Comparison of ENCODE assay signal across 24 cellular contexts in genomic region chr4:26806331-26806730, GRCh38. TPM values are rescaled to one million over a fixed set of nuclear protein-coding genes. Genes with fewer than 3 reads are reported as not detected.
A peak's percentile ranks its signal among the peaks of the same experiment; 100 is the strongest.
DNase-seq lines count a peak whose midpoint lies in the region; ATAC-seq and TF ChIP-seq lines count a peak whose summit lies in the region.
"Had no signal": no experiment of that assay in that cellular context is flagged by ENCODE, and none has a peak within 500 bp of the region (broad histone marks: within the 10 kb centered on the region; RNA-seq: fewer than 3 reads in every experiment).

No MANE protein-coding gene starts in this region.

- peak; percentile 13 for DNase-seq in activated CD8-positive, alpha-beta T cell treated with anti-CD3 and anti-CD28 coated beads for 36 hours
- DNase-seq in activated CD8-positive, alpha-beta T cell treated with anti-CD3 and anti-CD28 coated beads, Interleukin-2, amount 10 ng/mL, durations not matched to agents 7 days and 5 days = no peak
- peak; percentile 48 for DNase-seq in NCI-H226
- DNase-seq in fibroblast of mammary gland (ENCODE audit: low read depth) = peak; percentile 51
- no peak for DNase-seq in stimulated activated naive B cell treated with anti-CD40 and anti-IgM and Interleukin-4, amounts not matched to agents 10 μg/mL and 1 μg/mL and 100 μg/mL, for 72 hours
- DNase-seq in left ventricle myocardium superior = no peak
- DNase-seq in DMS153 treated with DMSO at 0.1 percent for 48 hours (lab: John Stamatoyannopoulos, UW; ENCODE audit: unreplicated experiment) = no peak
- DNase-seq: ACHN; activated CD4-positive, alpha-beta memory T cell treated with anti-CD3 and anti-CD28 coated beads, Interleukin-2, amount 10 ng/mL, durations not matched to agents 7 days and 5 days; activated naive CD8-positive, alpha-beta T cell treated with anti-CD3 and anti-CD28 coated beads, Interleukin-2, amount 10 ng/mL, durations not matched to agents 7 days and 5 days; activated T-cell treated with anti-CD3 and anti-CD28 coated beads, Interleukin-2, amount 50 U/mL, for 4 hours; CD4-positive, CD25-positive, alpha-beta regulatory T cell; dermis blood vessel endothelial cell; DMS79; left cardiac atrium; MV-4-11; NCI-H1930; SHP77 treated with DMSO at 0.1 percent for 48 hours; stimulated activated CD8-positive, alpha-beta memory T cell treated with anti-CD3 and anti-CD28 coated beads, Interleukin-4, amount 100 ng/mL, for 48 hours; T-helper 1 cell; testis had no signal

- H3K4me3 ChIP-seq in fibroblast of mammary gland (ENCODE audit: control insufficient read depth, low read depth, low read length) = no peak overlapping the region
- H3K4me3 ChIP-seq: gastroesophageal sphincter, testis had no signal

- H3K9me3 Mint-ChIP-seq in activated CD8-positive, alpha-beta T cell treated with anti-CD3 and anti-CD28 coated beads for 36 hours = peaks cover 3% of the 10 kb centered on the region
- H3K9me3 Mint-ChIP-seq in activated CD8-positive, alpha-beta T cell treated with anti-CD3 and anti-CD28 coated beads, Interleukin-2, amount 10 ng/mL, durations not matched to agents 7 days and 5 days (ENCODE audit: insufficient read depth) = no peaks in the 10 kb centered on the region
- H3K9me3 Mint-ChIP-seq in stimulated activated naive B cell treated with anti-CD40 and anti-IgM and Interleukin-4, amounts not matched to agents 10 μg/mL and 1 μg/mL and 100 μg/mL, for 72 hours = peaks cover 4 to 5% of the 10 kb centered on the region in 2 donors

- H3K4me1 Mint-ChIP-seq in activated CD8-positive, alpha-beta T cell treated with anti-CD3 and anti-CD28 coated beads for 36 hours (ENCODE audit: low read depth) = peaks cover 4% of the 10 kb centered on the region
- no peaks in the 10 kb centered on the region for H3K4me1 Mint-ChIP-seq in activated CD8-positive, alpha-beta T cell treated with anti-CD3 and anti-CD28 coated beads, Interleukin-2, amount 10 ng/mL, durations not matched to agents 7 days and 5 days (ENCODE audit: low read depth)
- peaks cover 39 to 46% of the 10 kb centered on the region in 2 donors for H3K4me1 Mint-ChIP-seq in stimulated activated naive B cell treated with anti-CD40 and anti-IgM and Interleukin-4, amounts not matched to agents 10 μg/mL and 1 μg/mL and 100 μg/mL, for 72 hours

- peak; percentile 55 for ATAC-seq in activated CD8-positive, alpha-beta T cell treated with anti-CD3 and anti-CD28 coated beads for 36 hours
- no peak for ATAC-seq in activated CD8-positive, alpha-beta T cell treated with anti-CD3 and anti-CD28 coated beads, Interleukin-2, amount 10 ng/mL, durations not matched to agents 7 days and 5 days
- peak; percentile 51 to 56 for ATAC-seq in stimulated activated naive B cell treated with anti-CD40 and anti-IgM and Interleukin-4, amounts not matched to agents 10 μg/mL and 1 μg/mL and 100 μg/mL, for 72 hours (replicated peaks)
- ATAC-seq in left ventricle myocardium superior (no peak), HG02973 (IDR thresholded peaks at IDR 0.05; ENCODE audit: unreplicated experiment) (no peak)
- ATAC-seq: gastroesophageal sphincter had no signal

- H3K27me3 Mint-ChIP-seq in activated CD8-positive, alpha-beta T cell treated with anti-CD3 and anti-CD28 coated beads for 36 hours = no peaks in the 10 kb centered on the region
- H3K27me3 Mint-ChIP-seq in activated CD8-positive, alpha-beta T cell treated with anti-CD3 and anti-CD28 coated beads, Interleukin-2, amount 10 ng/mL, durations not matched to agents 7 days and 5 days (ENCODE audit: low read depth) = no peaks in the 10 kb centered on the region
- H3K27me3 Mint-ChIP-seq in stimulated activated naive B cell treated with anti-CD40 and anti-IgM and Interleukin-4, amounts not matched to agents 10 μg/mL and 1 μg/mL and 100 μg/mL, for 72 hours = peaks cover 35 to 38% of the 10 kb centered on the region in 2 donors
- H3K27me3 Mint-ChIP-seq: activated CD4-positive, alpha-beta memory T cell treated with anti-CD3 and anti-CD28 coated beads, Interleukin-2, amount 10 ng/mL, durations not matched to agents 7 days and 5 days; activated naive CD8-positive, alpha-beta T cell treated with anti-CD3 and anti-CD28 coated beads, Interleukin-2, amount 10 ng/mL, durations not matched to agents 7 days and 5 days had no signal

- TF ChIP-seq CTCF in activated CD8-positive, alpha-beta T cell treated with anti-CD3 and anti-CD28 coated beads for 36 hours (IDR thresholded peaks at IDR 0.05) = no peak
- TF ChIP-seq CTCF in fibroblast of mammary gland (conservative IDR thresholded peaks at IDR 0.05; ENCODE audit: control insufficient read depth, insufficient read depth, low read depth, low read length) = no peak

- intact Hi-C loops in activated CD8-positive, alpha-beta T cell treated with anti-CD3 and anti-CD28 coated beads for 36 hours (cut with micrococcal nuclease) = no loop called here
- intact Hi-C loops in left ventricle myocardium superior (cut with micrococcal nuclease) = no loop called here

- POLR2A ChIA-PET in activated CD8-positive, alpha-beta T cell treated with anti-CD3 and anti-CD28 coated beads for 36 hours (lab: Charles Lee) = no interaction called here
- POLR2A ChIA-PET in activated CD8-positive, alpha-beta T cell treated with anti-CD3 and anti-CD28 coated beads, Interleukin-2, amount 10 ng/mL, durations not matched to agents 7 days and 5 days (lab: Charles Lee) = no interaction called here

- CTCF ChIA-PET in activated CD8-positive, alpha-beta T cell treated with anti-CD3 and anti-CD28 coated beads for 36 hours (lab: Charles Lee) = no interaction called here
- CTCF ChIA-PET in activated CD8-positive, alpha-beta T cell treated with anti-CD3 and anti-CD28 coated beads, Interleukin-2, amount 10 ng/mL, durations not matched to agents 7 days and 5 days (lab: Charles Lee) = no interaction called here

- H3K4me3 Mint-ChIP-seq in activated CD8-positive, alpha-beta T cell treated with anti-CD3 and anti-CD28 coated beads for 36 hours = no peak overlapping the region
- H3K4me3 Mint-ChIP-seq in activated CD8-positive, alpha-beta T cell treated with anti-CD3 and anti-CD28 coated beads, Interleukin-2, amount 10 ng/mL, durations not matched to agents 7 days and 5 days = no peak overlapping the region
- no peak overlapping the region for H3K4me3 Mint-ChIP-seq in stimulated activated naive B cell treated with anti-CD40 and anti-IgM and Interleukin-4, amounts not matched to agents 10 μg/mL and 1 μg/mL and 100 μg/mL, for 72 hours
- H3K4me3 Mint-ChIP-seq: activated CD4-positive, alpha-beta memory T cell treated with anti-CD3 and anti-CD28 coated beads, Interleukin-2, amount 10 ng/mL, durations not matched to agents 7 days and 5 days; activated naive CD8-positive, alpha-beta T cell treated with anti-CD3 and anti-CD28 coated beads, Interleukin-2, amount 10 ng/mL, durations not matched to agents 7 days and 5 days; activated T-cell treated with anti-CD3 and anti-CD28 coated beads, Interleukin-2, amount 50 U/mL, for 4 hours; CD4-positive, CD25-positive, alpha-beta regulatory T cell; neural crest cell had no signal

- no peak overlapping the region for H3K27ac Mint-ChIP-seq in activated CD8-positive, alpha-beta T cell treated with anti-CD3 and anti-CD28 coated beads for 36 hours
- H3K27ac Mint-ChIP-seq in activated CD8-positive, alpha-beta T cell treated with anti-CD3 and anti-CD28 coated beads, Interleukin-2, amount 10 ng/mL, durations not matched to agents 7 days and 5 days = no peak overlapping the region
- H3K27ac Mint-ChIP-seq in stimulated activated naive B cell treated with anti-CD40 and anti-IgM and Interleukin-4, amounts not matched to agents 10 μg/mL and 1 μg/mL and 100 μg/mL, for 72 hours = peak overlapping the region; percentile 42
- H3K27ac Mint-ChIP-seq: activated CD4-positive, alpha-beta memory T cell treated with anti-CD3 and anti-CD28 coated beads, Interleukin-2, amount 10 ng/mL, durations not matched to agents 7 days and 5 days; activated naive CD8-positive, alpha-beta T cell treated with anti-CD3 and anti-CD28 coated beads, Interleukin-2, amount 10 ng/mL, durations not matched to agents 7 days and 5 days had no signal

- H3K36me3 Mint-ChIP-seq in activated CD8-positive, alpha-beta T cell treated with anti-CD3 and anti-CD28 coated beads for 36 hours (ENCODE audit: low read depth) = no peaks in the 10 kb centered on the region
- H3K36me3 Mint-ChIP-seq in activated CD8-positive, alpha-beta T cell treated with anti-CD3 and anti-CD28 coated beads, Interleukin-2, amount 10 ng/mL, durations not matched to agents 7 days and 5 days (ENCODE audit: low read depth) = no peaks in the 10 kb centered on the region
- peaks cover 4 to 12% of the 10 kb centered on the region in 2 donors for H3K36me3 Mint-ChIP-seq in stimulated activated naive B cell treated with anti-CD40 and anti-IgM and Interleukin-4, amounts not matched to agents 10 μg/mL and 1 μg/mL and 100 μg/mL, for 72 hours

RNA-seq across cellular contexts. Expression of gene STIM2, which starts 54.3 kb away (rescaled TPM):
- 10 to 100 TPM; 44.4 to 46.6 TPM for total RNA-seq in activated CD8-positive, alpha-beta T cell treated with anti-CD3 and anti-CD28 coated beads for 36 hours
- 10 to 100 TPM; 52.3 to 53.3 TPM for total RNA-seq in activated CD8-positive, alpha-beta T cell treated with anti-CD3 and anti-CD28 coated beads, Interleukin-2, amount 10 ng/mL, durations not matched to agents 7 days and 5 days
- total RNA-seq in left ventricle myocardium superior = 12.5 TPM

Comparison
In these comparisons a context has a peak if more than half of its experiments do, and no peak if none do; other contexts are left out.
1. ATAC-seq: peak in activated CD8-positive, alpha-beta T cell treated with anti-CD3 and anti-CD28 coated beads for 36 hours (single experiment) and stimulated activated naive B cell treated with anti-CD40 and anti-IgM and Interleukin-4, amounts not matched to agents 10 μg/mL and 1 μg/mL and 100 μg/mL, for 72 hours (2 of 2); none in activated CD8-positive, alpha-beta T cell treated with anti-CD3 and anti-CD28 coated beads, Interleukin-2, amount 10 ng/mL, durations not matched to agents 7 days and 5 days (single experiment), left ventricle myocardium superior (single experiment) and HG02973 (single experiment).
2. DNase-seq: peak in activated CD8-positive, alpha-beta T cell treated with anti-CD3 and anti-CD28 coated beads for 36 hours (single experiment), NCI-H226 (single experiment) and fibroblast of mammary gland (single experiment); none in activated CD8-positive, alpha-beta T cell treated with anti-CD3 and anti-CD28 coated beads, Interleukin-2, amount 10 ng/mL, durations not matched to agents 7 days and 5 days (single experiment), stimulated activated naive B cell treated with anti-CD40 and anti-IgM and Interleukin-4, amounts not matched to agents 10 μg/mL and 1 μg/mL and 100 μg/mL, for 72 hours (single experiment), left ventricle myocardium superior (single experiment) and DMS153 treated with DMSO at 0.1 percent for 48 hours (single experiment).